In genomic region chr3:34882764-34883163, GRCh38 we compare ENCODE assay signal across 15 cellular contexts.
DNase-seq lines count a peak whose midpoint lies in the region; ATAC-seq and TF ChIP-seq lines count a peak whose summit lies in the region.
"Had no signal": no experiment of that assay in that cellular context is flagged by ENCODE, and none has a peak within 500 bp of the region (broad histone marks: within the 10 kb centered on the region; RNA-seq: fewer than 3 reads in every experiment).

No MANE protein-coding gene starts in this region.

- H3K36me3 ChIP-seq in left ventricle myocardium inferior = no peaks in the 10 kb centered on the region
- H3K36me3 ChIP-seq: upper lobe of left lung had no signal

- no peaks in the 10 kb centered on the region for H3K27me3 ChIP-seq in left ventricle myocardium inferior (ENCODE audit: low read depth)
- H3K27me3 ChIP-seq: upper lobe of left lung had no signal

- ATAC-seq in left ventricle myocardium superior = no peak
- ATAC-seq in HG02938 (IDR thresholded peaks at IDR 0.05; ENCODE audit: unreplicated experiment) = no peak
- ATAC-seq in HG03565 (IDR thresholded peaks at IDR 0.05; ENCODE audit: unreplicated experiment) = no peak

- H3K4me3 Mint-ChIP-seq in endothelial cell (ENCODE audit: unreplicated experiment) = no peak overlapping the region
- H3K4me3 Mint-ChIP-seq: activated T-helper 1 cell treated with anti-CD3 and anti-CD28 coated beads, Interleukin-12 subunit alpha, Interleukin-12 subunit beta, Interleukin-2, Interleukin-4 antibody, amounts not matched to agents 30 ng/mL and 10 ng/mL and 1 ng/mL, durations not matched to agents 14 hours and 24 hours and 36 hours had no signal

- H3K4me3 ChIP-seq in left ventricle myocardium inferior = no peak overlapping the region
- H3K4me3 ChIP-seq: upper lobe of left lung had no signal

- intact Hi-C loops in left ventricle myocardium inferior (cut with micrococcal nuclease) = no loop called here
- intact Hi-C loops in left ventricle myocardium superior (cut with micrococcal nuclease) = no loop called here

- no peaks in the 10 kb centered on the region for H3K4me1 ChIP-seq in left ventricle myocardium inferior
- H3K4me1 ChIP-seq: upper lobe of left lung had no signal

- no peaks in the 10 kb centered on the region for H3K36me3 Mint-ChIP-seq in endothelial cell (ENCODE audit: low read depth, unreplicated experiment)

- H3K27me3 Mint-ChIP-seq in endothelial cell (ENCODE audit: unreplicated experiment) = no peaks in the 10 kb centered on the region

- H3K9me3 Mint-ChIP-seq in endothelial cell (ENCODE audit: unreplicated experiment) = no peaks in the 10 kb centered on the region
- H3K9me3 Mint-ChIP-seq: activated T-helper 1 cell treated with anti-CD3 and anti-CD28 coated beads, Interleukin-12 subunit alpha, Interleukin-12 subunit beta, Interleukin-2, Interleukin-4 antibody, amounts not matched to agents 30 ng/mL and 10 ng/mL and 1 ng/mL, durations not matched to agents 14 hours and 24 hours and 36 hours had no signal

- no peak overlapping the region for H3K27ac ChIP-seq in left ventricle myocardium inferior (replicated peaks)
- H3K27ac ChIP-seq: upper lobe of left lung had no signal

- TF ChIP-seq CTCF in left ventricle myocardium inferior (IDR thresholded peaks at IDR 0.05; ENCODE audit: borderline replicate concordance) = peak; percentile 37
- peak; percentile 35 for TF ChIP-seq CTCF in endothelial cell (IDR thresholded peaks at IDR 0.05; ENCODE audit: unreplicated experiment)

- DNase-seq in left ventricle myocardium inferior = no peak
- no peak for DNase-seq in left ventricle myocardium superior
- DNase-seq in RKO (ENCODE audit: low spot score) = peak; percentile 35
- DNase-seq in endothelial cell (ENCODE audit: low spot score) = peak; percentile 17
- DNase-seq in activated CD4-positive, CD25-positive, alpha-beta regulatory T cell (lab: John Stamatoyannopoulos, UW) = no peak
- no peak for DNase-seq in HuH-7 (ENCODE audit: low spot score)
- DNase-seq: activated CD4-positive, alpha-beta T cell treated with anti-CD3 and anti-CD28 coated beads for 4 hours; central memory CD4-positive, alpha-beta T cell; GF-D8; kidney; stimulated activated CD4-positive, alpha-beta T cell treated with anti-CD3 and anti-CD28 coated beads, Interleukin-12 subunit alpha, Interleukin-12 subunit beta, amount 100 ng/mL, for 4 hours; upper lobe of left lung had no signal

- no peaks in the 10 kb centered on the region for H3K9me3 ChIP-seq in left ventricle myocardium inferior (replicated peaks)
- H3K9me3 ChIP-seq: upper lobe of left lung had no signal

- H3K4me1 Mint-ChIP-seq in endothelial cell (ENCODE audit: unreplicated experiment) = no peaks in the 10 kb centered on the region

- no peak overlapping the region for H3K27ac Mint-ChIP-seq in endothelial cell (ENCODE audit: unreplicated experiment)
- H3K27ac Mint-ChIP-seq: activated T-helper 1 cell treated with anti-CD3 and anti-CD28 coated beads, Interleukin-12 subunit alpha, Interleukin-12 subunit beta, Interleukin-2, Interleukin-4 antibody, amounts not matched to agents 30 ng/mL and 10 ng/mL and 1 ng/mL, durations not matched to agents 14 hours and 24 hours and 36 hours had no signal

Comparison
In these comparisons a context has a peak if more than half of its experiments do, and no peak if none do; other contexts are left out.
1. DNase-seq: peak in RKO (single experiment) and endothelial cell (single experiment); none in left ventricle myocardium inferior (single experiment), left ventricle myocardium superior (single experiment), activated CD4-positive, CD25-positive, alpha-beta regulatory T cell (0 of 4) and HuH-7 (single experiment).